Comparison of ENCODE assay signal across 28 cellular contexts in genomic region chr5:180988592-180988991, GRCh38. TPM values are rescaled to one million over a fixed set of nuclear protein-coding genes. Genes with fewer than 3 reads are reported as not detected.
"Had no signal": no experiment of that assay in that cellular context is flagged by ENCODE, and none has a peak within 500 bp of the region (broad histone marks: within the 10 kb centered on the region; RNA-seq: fewer than 3 reads in every experiment).

TSS of gene BTNL3 (plus strand) at chr5:180988846. CDS start at chr5:180989029, 183 bp downstream.

- H3K36me3 ChIP-seq: esophagus muscularis mucosa, left ventricle myocardium inferior, ovary, tibial nerve had no signal

- H3K27me3 ChIP-seq: esophagus muscularis mucosa, foreskin keratinocyte, ovary, tibial nerve had no signal

- H3K27ac ChIP-seq: esophagus muscularis mucosa, foreskin keratinocyte, left ventricle myocardium inferior, ovary, skin epidermis had no signal

- H3K4me3 ChIP-seq: esophagus muscularis mucosa, left ventricle myocardium inferior, lung, ovary, skin epidermis had no signal

- DNase-seq: activated B cell treated with CpG ODN at 0.5 μM for 24 hours; activated CD4-positive, alpha-beta T cell treated with anti-CD3 and anti-CD28 coated beads for 36 hours; activated CD8-positive, alpha-beta memory T cell treated with anti-CD3 and anti-CD28 coated beads, Interleukin-2, amount 10 ng/mL, durations not matched to agents 7 days and 5 days; activated CD8-positive, alpha-beta T cell treated with anti-CD3 and anti-CD28 coated beads, Interleukin-2, amount 10 ng/mL, durations not matched to agents 7 days and 5 days; activated naive CD8-positive, alpha-beta T cell treated with anti-CD3 and anti-CD28 coated beads, Interleukin-2, amount 50 U/mL, for 24 hours; activated T-cell treated with anti-CD3 and anti-CD28 coated beads, Interleukin-2, amount 50 U/mL, for 48 hours; amygdala; caudate nucleus; foreskin keratinocyte; left ventricle myocardium inferior; naive B cell; nephron progenitor cell; ovary; retina; stimulated activated CD4-positive, alpha-beta T cell treated with anti-CD3 and anti-CD28 coated beads, Interleukin-15, amount 100 ng/mL, for 24 hours; stimulated activated CD4-positive, alpha-beta T cell treated with anti-CD3 and anti-CD28 coated beads, Interleukin-2, amount 100 ng/mL, for 24 hours; stimulated activated naive CD4-positive, alpha-beta T cell treated with Interleukin-2 at 50 U/mL for 16 hours; T-helper 1 cell had no signal

- H3K9me3 ChIP-seq: ovary, tibial nerve had no signal

- H3K4me1 ChIP-seq: esophagus muscularis mucosa, foreskin keratinocyte, left ventricle myocardium inferior, tibial nerve had no signal

RNA-seq across cellular contexts. Expression of gene BTNL3, which starts in this region (rescaled TPM):
- total RNA-seq: activated B cell treated with CpG ODN at 0.5 μM for 24 hours; activated CD4-positive, alpha-beta T cell treated with anti-CD3 and anti-CD28 coated beads for 36 hours; activated CD8-positive, alpha-beta memory T cell treated with anti-CD3 and anti-CD28 coated beads, Interleukin-2, amount 10 ng/mL, durations not matched to agents 7 days and 5 days; activated CD8-positive, alpha-beta T cell treated with anti-CD3 and anti-CD28 coated beads, Interleukin-2, amount 10 ng/mL, durations not matched to agents 7 days and 5 days; activated T-helper 2 cell treated with anti-CD3 and anti-CD28 coated beads, Interferon-gamma antibody, Interleukin-2, Interleukin-4, amounts not matched to agents 10 μg/mL and 5 μg/mL and 100 μg/mL, durations not matched to agents 14 hours and 24 hours and 36 hours; chondrocyte; foreskin keratinocyte; left ventricle myocardium inferior; mononuclear cell; progenitor cell of endocrine pancreas; sciatic nerve; temporal lobe; tibial nerve had no signal
- polyA plus RNA-seq: foreskin keratinocyte, ovary had no signal
